19 cellular contexts compared by ENCODE assay signal in the genomic region with DNA sequence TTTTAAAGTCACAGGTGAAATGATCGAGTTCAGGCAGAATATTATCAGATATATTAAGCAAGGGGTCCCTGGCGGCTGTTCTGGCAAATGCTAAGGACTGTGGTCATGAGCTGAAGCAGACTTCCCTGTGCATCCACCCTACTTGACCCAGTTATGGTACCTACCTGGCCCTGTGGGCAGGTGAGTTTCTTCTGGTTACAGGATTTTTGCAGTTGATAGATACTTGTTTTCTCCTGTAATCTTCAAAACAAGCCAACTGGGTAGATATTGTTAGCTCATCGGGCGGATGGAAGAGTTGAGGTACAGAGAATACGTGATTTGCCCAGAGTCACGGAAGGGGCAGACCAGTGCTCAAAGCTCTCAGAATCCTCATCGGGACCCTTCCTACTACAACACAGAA.
"Had no signal": no experiment of that assay in that cellular context is flagged by ENCODE, and none has a peak within 500 bp of the region (broad histone marks: within the 10 kb centered on the region; RNA-seq: fewer than 3 reads in every experiment).

No MANE protein-coding gene starts in this region.

- H3K27ac ChIP-seq: colonic mucosa, esophagus squamous epithelium, gastrocnemius medialis, heart right ventricle, left lung, lower lobe of right lung had no signal

- H3K4me1 ChIP-seq: colonic mucosa, esophagus squamous epithelium, gastrocnemius medialis, left lung, lower lobe of right lung had no signal

- H3K9me3 ChIP-seq: colonic mucosa, esophagus squamous epithelium, gastrocnemius medialis, heart right ventricle, left lung, lower lobe of right lung had no signal

- DNase-seq: colonic mucosa; cortex of kidney; effector CD8-positive, alpha-beta T cell; effector memory CD8-positive, alpha-beta T cell; esophagus squamous epithelium; foreskin fibroblast; foreskin melanocyte; gastrocnemius medialis; glutamatergic neuron; heart right ventricle; hippocampal formation; left cardiac atrium; left lung; left ventricle myocardium superior; lower lobe of right lung; mammary epithelial cell; mesendoderm; midbrain; naive thymus-derived CD4-positive, alpha-beta T cell had no signal

- H3K36me3 ChIP-seq: colonic mucosa, esophagus squamous epithelium, gastrocnemius medialis, heart right ventricle, left lung, lower lobe of right lung had no signal

- H3K4me3 ChIP-seq: colonic mucosa, esophagus squamous epithelium, gastrocnemius medialis, heart right ventricle, left lung, lower lobe of right lung had no signal

- H3K27me3 ChIP-seq: colonic mucosa, gastrocnemius medialis, left lung had no signal

- ATAC-seq: effector memory CD8-positive, alpha-beta T cell; gastrocnemius medialis; heart right ventricle; left cardiac atrium; left lung; left ventricle myocardium superior; lower lobe of right lung; naive thymus-derived CD4-positive, alpha-beta T cell had no signal
